27 cellular contexts compared by ENCODE assay signal in genomic region chr13:36945078-36945477, GRCh38. TPM values are rescaled to one million over a fixed set of nuclear protein-coding genes. Genes with fewer than 3 reads are reported as not detected.
DNase-seq lines count a peak whose midpoint lies in the region; ATAC-seq, FAIRE-seq and TF ChIP-seq lines count a peak whose summit lies in the region.
"Had no signal": no experiment of that assay in that cellular context is flagged by ENCODE, and none has a peak within 500 bp of the region (broad histone marks: within the 10 kb centered on the region; RNA-seq: fewer than 3 reads in every experiment).

No MANE protein-coding gene starts in this region.

- no peak for TF ChIP-seq CTCF in D721Med (IDR thresholded peaks at IDR 0.05; ENCODE audit: insufficient read depth, missing control alignments)
- TF ChIP-seq CTCF in fibroblast of villous mesenchyme (IDR thresholded peaks at IDR 0.05; ENCODE audit: insufficient read depth, low read depth, low read length) = no peak
- no peak for TF ChIP-seq CTCF in neural progenitor cell (IDR thresholded peaks at IDR 0.05)

- H3K36me3 ChIP-seq in neural progenitor cell = no peaks in the 10 kb centered on the region
- H3K36me3 ChIP-seq in naive thymus-derived CD4-positive, alpha-beta T cell (ENCODE audit: control insufficient read depth in 2 of 3, insufficient read depth in 3 of 3, low read length in 3 of 3) = no peaks in the 10 kb centered on the region

- H3K9me3 ChIP-seq in neural progenitor cell (ENCODE audit: low read depth) = no peaks in the 10 kb centered on the region
- peaks cover 0 to 3% (median 0%) of the 10 kb centered on the region in 3 experiments for H3K9me3 ChIP-seq in naive thymus-derived CD4-positive, alpha-beta T cell (ENCODE audit: control insufficient read depth in 2 of 3, low read length in 3 of 3)
- H3K9me3 ChIP-seq: A549 had no signal

- peaks cover 11% of the 10 kb centered on the region for H3K9me3 Mint-ChIP-seq in neural progenitor cell
- H3K9me3 Mint-ChIP-seq in naive thymus-derived CD4-positive, alpha-beta T cell = peaks cover 0 to 44% (median 15%) of the 10 kb centered on the region in 11 donors
- H3K9me3 Mint-ChIP-seq: IgD-negative memory B cell had no signal

- no peak overlapping the region for H3K27ac Mint-ChIP-seq in neural progenitor cell
- H3K27ac Mint-ChIP-seq in naive thymus-derived CD4-positive, alpha-beta T cell = no peak overlapping the region
- H3K27ac Mint-ChIP-seq: CD8-positive, alpha-beta T cell; IgD-negative memory B cell had no signal

- DNase-seq in D721Med (ENCODE audit: insufficient read length, low spot score) = no peak
- peak; percentile 26 for DNase-seq in fibroblast of villous mesenchyme (ENCODE audit: low read depth)
- peak; percentile 41 for DNase-seq in neural progenitor cell (ENCODE audit: low spot score)
- no peak for DNase-seq in putamen (ENCODE audit: low spot score)
- no peak for DNase-seq in naive thymus-derived CD4-positive, alpha-beta T cell
- no peak for DNase-seq in Kasumi-1 (lab: John Stamatoyannopoulos, UW)
- no peak for DNase-seq in NAMALWA (ENCODE audit: low spot score)
- DNase-seq: AML-193; CD8-positive, alpha-beta T cell; DMS153; DND-41; GM23248; H7; NCI-H1105; NCI-H1436 treated with DMSO at 0.1 percent for 48 hours; NCI-H2107; NCI-H524; NCI-H774; SIG-M5 had no signal

- peaks cover 8% of the 10 kb centered on the region for H3F3A ChIP-seq in neural progenitor cell (ENCODE audit: low read depth)

- H2AFZ ChIP-seq in neural progenitor cell (replicated peaks) = no peak overlapping the region
- H2AFZ ChIP-seq: GM23248 had no signal

- no peak overlapping the region for H3K9ac ChIP-seq in neural progenitor cell
- H3K9ac ChIP-seq: BLaER1 treated with 17β-estradiol and CSF1 and Interleukin-3, amounts not matched to agents 10 nM and 100 nM; GM23248; KMS-11 had no signal

- H3K4me1 Mint-ChIP-seq in neural progenitor cell = peaks cover 9% of the 10 kb centered on the region
- no peaks in the 10 kb centered on the region for H3K4me1 Mint-ChIP-seq in naive thymus-derived CD4-positive, alpha-beta T cell
- H3K4me1 Mint-ChIP-seq: IgD-negative memory B cell had no signal

- POLR2A ChIA-PET in naive thymus-derived CD4-positive, alpha-beta T cell (lab: Charles Lee) = no interaction called here

- no peaks in the 10 kb centered on the region for H3K4me1 ChIP-seq in neural progenitor cell
- no peaks in the 10 kb centered on the region for H3K4me1 ChIP-seq in naive thymus-derived CD4-positive, alpha-beta T cell (ENCODE audit: control insufficient read depth in 2 of 2, insufficient read depth in 2 of 2, low read length in 2 of 2)
- H3K4me1 ChIP-seq: A549; BLaER1 treated with 17β-estradiol and CSF1 and Interleukin-3, amounts not matched to agents 10 nM and 100 nM had no signal

- FAIRE-seq in D721Med (lab: Jason Lieb, UNC) = peak; percentile 35
- FAIRE-seq: A549, GM19239, RCC 7860 had no signal

- H3K36me3 Mint-ChIP-seq in neural progenitor cell = peaks cover 19% of the 10 kb centered on the region
- H3K36me3 Mint-ChIP-seq in naive thymus-derived CD4-positive, alpha-beta T cell = peaks cover 3 to 29% (median 25%) of the 10 kb centered on the region in 5 donors

- H3K27me3 ChIP-seq in neural progenitor cell = no peaks in the 10 kb centered on the region
- H3K27me3 ChIP-seq in naive thymus-derived CD4-positive, alpha-beta T cell (ENCODE audit: control insufficient read depth in 2 of 2, insufficient read depth in 2 of 2, low read length in 2 of 2) = no peaks in the 10 kb centered on the region
- H3K27me3 ChIP-seq: BLaER1 treated with 17β-estradiol and CSF1 and Interleukin-3, amounts not matched to agents 10 nM and 100 nM had no signal

- no peak overlapping the region for H3K4me3 ChIP-seq in fibroblast of villous mesenchyme (ENCODE audit: low read depth, low read length)
- no peak overlapping the region for H3K4me3 ChIP-seq in neural progenitor cell
- no peak overlapping the region for H3K4me3 ChIP-seq in naive thymus-derived CD4-positive, alpha-beta T cell (ENCODE audit: low read length)
- H3K4me3 ChIP-seq: A549; BLaER1 treated with 17β-estradiol and CSF1 and Interleukin-3, amounts not matched to agents 10 nM and 100 nM; GM23248 had no signal

- H3K27me3 Mint-ChIP-seq in neural progenitor cell (ENCODE audit: insufficient read depth, low read depth) = no peaks in the 10 kb centered on the region
- peaks cover 0 to 13% (median 3%) of the 10 kb centered on the region in 5 donors for H3K27me3 Mint-ChIP-seq in naive thymus-derived CD4-positive, alpha-beta T cell

- H3K79me2 ChIP-seq in neural progenitor cell (ENCODE audit: low read depth) = no peaks in the 10 kb centered on the region

- H3K27ac ChIP-seq in neural progenitor cell = no peak overlapping the region
- H3K27ac ChIP-seq in naive thymus-derived CD4-positive, alpha-beta T cell (ENCODE audit: low read depth, low read length) = no peak overlapping the region
- H3K27ac ChIP-seq: A549; BLaER1 treated with 17β-estradiol and CSF1 and Interleukin-3, amounts not matched to agents 10 nM and 100 nM; GM23248; HL-60; KMS-11 had no signal

- no peak overlapping the region for H3K4me3 Mint-ChIP-seq in neural progenitor cell
- no peak overlapping the region for H3K4me3 Mint-ChIP-seq in naive thymus-derived CD4-positive, alpha-beta T cell
- H3K4me3 Mint-ChIP-seq: CD8-positive, alpha-beta T cell; IgD-negative memory B cell had no signal

- intact Hi-C loops in naive thymus-derived CD4-positive, alpha-beta T cell (cut with micrococcal nuclease) = no loop called here

- no peaks in the 10 kb centered on the region for H4K20me1 ChIP-seq in neural progenitor cell (ENCODE audit: low read depth)
- H4K20me1 ChIP-seq: BLaER1 treated with 17β-estradiol and CSF1 and Interleukin-3, amounts not matched to agents 10 nM and 100 nM had no signal

- CTCF ChIA-PET in naive thymus-derived CD4-positive, alpha-beta T cell (lab: Charles Lee) = no interaction called here

- ATAC-seq in SK-N-SH treated with all-trans-retinoic acid at 6 μM for 48 hours = no peak
- no peak for ATAC-seq in naive thymus-derived CD4-positive, alpha-beta T cell
- ATAC-seq: A549; CD8-positive, alpha-beta T cell had no signal

- no peak overlapping the region for H3K4me2 ChIP-seq in neural progenitor cell
- H3K4me2 ChIP-seq: A549; BLaER1 treated with 17β-estradiol and CSF1 and Interleukin-3, amounts not matched to agents 10 nM and 100 nM; KMS-11 had no signal

TF ChIP-seq in SK-N-SH treated with all-trans-retinoic acid at 6 μM for 48 hours, 23 proteins besides CTCF, POLR2A, EP300 and RAD21:
- TF ChIP-seq TOX (CRISPR knock-in tag; IDR thresholded peaks at IDR 0.05; ENCODE audit: borderline replicate concordance) = no peak
- TF ChIP-seq TCF4 (CRISPR knock-in tag; IDR thresholded peaks at IDR 0.05; ENCODE audit: borderline replicate concordance) = peak; percentile 36; the same call in 1 of the 2 replicates
- TF ChIP-seq ESRRG (CRISPR knock-in tag; IDR thresholded peaks at IDR 0.05) = no peak
- TF ChIP-seq, protein P1, sequence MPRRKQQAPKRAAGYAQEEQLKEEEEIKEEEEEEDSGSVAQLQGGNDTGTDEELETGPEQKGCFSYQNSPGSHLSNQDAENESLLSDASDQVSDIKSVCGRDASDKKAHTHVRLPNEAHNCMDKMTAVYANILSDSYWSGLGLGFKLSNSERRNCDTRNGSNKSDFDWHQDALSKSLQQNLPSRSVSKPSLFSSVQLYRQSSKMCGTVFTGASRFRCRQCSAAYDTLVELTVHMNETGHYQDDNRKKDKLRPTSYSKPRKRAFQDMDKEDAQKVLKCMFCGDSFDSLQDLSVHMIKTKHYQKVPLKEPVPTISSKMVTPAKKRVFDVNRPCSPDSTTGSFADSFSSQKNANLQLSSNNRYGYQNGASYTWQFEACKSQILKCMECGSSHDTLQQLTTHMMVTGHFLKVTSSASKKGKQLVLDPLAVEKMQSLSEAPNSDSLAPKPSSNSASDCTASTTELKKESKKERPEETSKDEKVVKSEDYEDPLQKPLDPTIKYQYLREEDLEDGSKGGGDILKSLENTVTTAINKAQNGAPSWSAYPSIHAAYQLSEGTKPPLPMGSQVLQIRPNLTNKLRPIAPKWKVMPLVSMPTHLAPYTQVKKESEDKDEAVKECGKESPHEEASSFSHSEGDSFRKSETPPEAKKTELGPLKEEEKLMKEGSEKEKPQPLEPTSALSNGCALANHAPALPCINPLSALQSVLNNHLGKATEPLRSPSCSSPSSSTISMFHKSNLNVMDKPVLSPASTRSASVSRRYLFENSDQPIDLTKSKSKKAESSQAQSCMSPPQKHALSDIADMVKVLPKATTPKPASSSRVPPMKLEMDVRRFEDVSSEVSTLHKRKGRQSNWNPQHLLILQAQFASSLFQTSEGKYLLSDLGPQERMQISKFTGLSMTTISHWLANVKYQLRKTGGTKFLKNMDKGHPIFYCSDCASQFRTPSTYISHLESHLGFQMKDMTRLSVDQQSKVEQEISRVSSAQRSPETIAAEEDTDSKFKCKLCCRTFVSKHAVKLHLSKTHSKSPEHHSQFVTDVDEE (CRISPR knock-in tag; IDR thresholded peaks at IDR 0.05) = no peak

RNA-seq across cellular contexts. Expression of gene SMAD9, which starts 25.0 kb away (rescaled TPM):
- total RNA-seq in fibroblast of villous mesenchyme = 4.2 and 4.3 TPM in 2 replicates
- total RNA-seq in neural progenitor cell (ENCODE audit: low replicate concordance) = 1.2 and 1.6 TPM in 2 replicates
- not detected for total RNA-seq in naive thymus-derived CD4-positive, alpha-beta T cell
- polyA plus RNA-seq in naive thymus-derived CD4-positive, alpha-beta T cell = under 1 TPM; 0.02 to 0.05 TPM
- total RNA-seq: CD8-positive, alpha-beta T cell had no signal

RNA-seq across cellular contexts. Expression of gene ALG5, which starts 54.1 kb away (rescaled TPM):
- total RNA-seq in fibroblast of villous mesenchyme = 36.4 and 47.9 TPM in 2 replicates
- total RNA-seq in neural progenitor cell (ENCODE audit: low replicate concordance) = 17.2 and 24.1 TPM in 2 replicates
- 10 to 100 TPM; 12.1 to 39.3 (median 22.8) TPM for total RNA-seq in naive thymus-derived CD4-positive, alpha-beta T cell
- polyA plus RNA-seq in naive thymus-derived CD4-positive, alpha-beta T cell = 10 to 100 TPM; 62.7 to 82.2 TPM

RNA-seq across cellular contexts. Expression of gene EXOSC8, which starts 55.5 kb away (rescaled TPM):
- total RNA-seq in fibroblast of villous mesenchyme (38.0 and 47.7 TPM in 2 replicates), neural progenitor cell (ENCODE audit: low replicate concordance) (108 and 155 TPM in 2 replicates)
- 10 to 100 TPM; 41.0 to 91.7 (median 80.3) TPM for total RNA-seq in naive thymus-derived CD4-positive, alpha-beta T cell
- polyA plus RNA-seq in naive thymus-derived CD4-positive, alpha-beta T cell = 10 to 100 TPM; 57.8 to 98.3 TPM

Comparison
In these comparisons a context has a peak if more than half of its experiments do, and no peak if none do; other contexts are left out.
1. DNase-seq: peak in fibroblast of villous mesenchyme (single experiment) and neural progenitor cell (single experiment); none in D721Med (single experiment), putamen (single experiment), naive thymus-derived CD4-positive, alpha-beta T cell (0 of 9), Kasumi-1 (0 of 2) and NAMALWA (single experiment).